Comparison of ENCODE assay signal across 8 cellular contexts in the genomic region with DNA sequence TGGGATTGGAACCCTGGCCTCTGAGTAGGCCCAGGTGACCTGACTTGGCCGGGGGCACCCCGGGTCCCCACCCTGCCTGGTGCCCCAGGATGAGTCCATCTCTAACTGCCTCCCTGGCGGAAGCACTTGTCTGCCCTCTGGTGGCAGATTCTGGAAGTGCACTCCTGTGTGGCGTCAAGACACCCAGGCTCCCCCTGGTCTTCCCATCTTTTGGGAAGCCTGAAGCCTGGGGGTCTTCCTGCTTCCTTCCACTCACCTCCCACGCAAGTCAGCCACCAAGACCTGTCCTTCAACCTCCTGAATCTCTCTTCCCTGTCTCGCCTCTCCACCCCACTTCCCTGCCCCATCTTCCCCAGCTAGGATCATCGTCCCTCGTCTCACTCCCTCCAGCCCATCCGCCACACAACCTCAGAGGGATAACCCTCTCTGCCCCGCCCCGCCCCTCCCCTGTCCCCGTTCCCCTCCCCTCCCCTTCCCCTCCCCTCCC. TPM values are rescaled to one million over a fixed set of nuclear protein-coding genes. Genes with fewer than 3 reads are reported as not detected.
DNase-seq lines count a peak whose midpoint lies in the region; ATAC-seq and TF ChIP-seq lines count a peak whose summit lies in the region.

No MANE protein-coding gene starts in this region.

- no peak for ATAC-seq in GM18858 (IDR thresholded peaks at IDR 0.05; ENCODE audit: unreplicated experiment)

- intact Hi-C loops in ovary (cut with DNase I) (no loop called here), tibial artery (cut with DNase I; ENCODE audit: low total_unique reads) (no loop called here)

- CTCF ChIA-PET in RWPE1 (lab: Yijun Ruan, JAX): interaction anchor here (0.6 to 2.3 kb wide), 5 partner anchors 10 to 305 kb away, joined by 3 to 15 read pairs (median 3); no protein-coding TSS in a partner anchor

- TF ChIP-seq POLR2A in ovary (IDR thresholded peaks at IDR 0.05): no peak

- DNase-seq in DMS153 (lab: John Stamatoyannopoulos, UW) (peak; percentile 50), HuH-7.5 (ENCODE audit: low spot score) (peak; percentile 95), RWPE1 (ENCODE audit: low spot score) (peak; percentile 80), germinal center (ENCODE audit: low spot score) (peak; percentile 87), ovary (peak; percentile 60 to 82 (median 80)), tibial artery (peak; percentile 63 to 84)
- DNase-seq in activated effector memory CD4-positive, alpha-beta T cell treated with Interleukin-2 at 50 U/mL for 16 hours: peak; percentile 73

- H3K4me1 ChIP-seq in ovary (ENCODE audit: insufficient read depth): no peaks in the 10 kb centered on the region
- no peaks in the 10 kb centered on the region for H3K4me1 ChIP-seq in tibial artery

- TF ChIP-seq CTCF in RWPE1 (conservative IDR thresholded peaks at IDR 0.05; ENCODE audit: low read depth) (peak; percentile 95), ovary (IDR thresholded peaks at IDR 0.05) (peak; percentile 58 to 88 (median 68)), tibial artery (IDR thresholded peaks at IDR 0.05) (peak; percentile 86 to 99)

- no peaks in the 10 kb centered on the region for H3K27me3 ChIP-seq in ovary
- no peaks in the 10 kb centered on the region for H3K27me3 ChIP-seq in tibial artery

- H3K9me3 ChIP-seq in ovary (no peaks in the 10 kb centered on the region), tibial artery (no peaks in the 10 kb centered on the region)

- H3K4me3 ChIP-seq in ovary: no peak overlapping the region
- no peak overlapping the region for H3K4me3 ChIP-seq in tibial artery

- H3K27ac ChIP-seq in RWPE1 (no peak overlapping the region), ovary (no peak overlapping the region), tibial artery (no peak overlapping the region)

- WGBS in ovary, 3 donors: 1 to 3% (median 3%) methylated on average over 12 of the region's 12 CpGs

- POLR2A ChIA-PET in RWPE1 (lab: Yijun Ruan, JAX; ENCODE audit: low non-redundant PET): no interaction called here

- TF ChIP-seq EP300 in ovary (IDR thresholded peaks at IDR 0.05): no peak

- no peaks in the 10 kb centered on the region for H3K36me3 ChIP-seq in ovary
- H3K36me3 ChIP-seq in tibial artery: peaks cover 0 to 27% (median 11%) of the 10 kb centered on the region in 3 donors

RNA-seq across cellular contexts. Expression of gene RABAC1, which starts 7.4 kb away (rescaled TPM):
- total RNA-seq in ovary: 100 to 1,000 TPM; 120 to 206 (median 147) TPM
- 100 to 1,000 TPM in 1 of 2 donors, 10 to 100 TPM in 1; 21.2 to 224 TPM for polyA plus RNA-seq in ovary

RNA-seq across cellular contexts. Expression of gene ERFL, which starts 23.5 kb away (rescaled TPM):
- total RNA-seq in ovary: 1 to 10 TPM in 1 of 7 donors, under 1 TPM in 6; 0.11 to 1.3 (median 0.50) TPM
- polyA plus RNA-seq in ovary: under 1 TPM in 1 of 2 donors, not detected in 1; 0.24 TPM

RNA-seq across cellular contexts. Expression of gene ATP1A3, which starts 42.3 kb away (rescaled TPM):
- total RNA-seq in ovary: under 1 TPM in 1 of 7 donors, not detected in 6; 0.32 TPM
- under 1 TPM; 0.02 to 0.33 TPM for polyA plus RNA-seq in ovary
